10 cellular contexts compared by ENCODE assay signal in the genomic region with DNA sequence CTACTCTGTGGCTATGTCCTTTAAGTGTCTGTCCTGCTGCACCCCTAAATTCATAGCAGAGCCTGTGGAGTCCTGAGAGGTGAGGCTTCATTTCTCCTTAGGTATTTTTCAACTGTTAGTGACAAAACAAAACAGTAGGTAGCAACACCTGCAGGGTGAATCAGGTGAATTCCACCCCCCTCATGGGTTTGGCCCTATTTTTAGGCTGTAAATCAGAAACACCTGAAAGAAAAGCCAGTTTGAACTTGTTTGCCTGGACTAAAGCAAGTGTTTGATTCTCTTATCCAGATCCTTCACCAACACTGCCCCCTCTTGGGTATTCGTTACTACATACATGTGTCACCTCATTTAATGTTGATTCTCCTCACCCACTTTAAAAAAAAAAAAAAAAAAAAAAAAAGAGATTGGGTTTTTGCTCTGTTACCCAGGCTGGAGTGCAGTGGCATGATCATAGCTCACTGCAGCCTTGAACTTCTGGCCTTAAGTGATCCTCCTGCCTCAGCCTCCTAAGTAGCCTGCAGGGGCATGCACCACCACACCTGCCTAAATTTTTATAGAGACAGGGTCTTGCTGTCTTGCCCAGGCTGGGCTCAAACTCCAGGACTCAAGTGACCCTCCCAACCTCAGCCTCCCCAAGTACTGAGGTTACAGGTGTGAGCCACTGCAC. TPM values are rescaled to one million over a fixed set of nuclear protein-coding genes. Genes with fewer than 3 reads are reported as not detected.
DNase-seq lines count a peak whose midpoint lies in the region; ATAC-seq and TF ChIP-seq lines count a peak whose summit lies in the region.
"Had no signal": no experiment of that assay in that cellular context is flagged by ENCODE, and none has a peak within 500 bp of the region (broad histone marks: within the 10 kb centered on the region; RNA-seq: fewer than 3 reads in every experiment).

No MANE protein-coding gene starts in this region.

- no peak overlapping the region for H3K4me3 ChIP-seq in AG10803 (ENCODE audit: low read length)
- H3K4me3 ChIP-seq: skin epidermis had no signal

- H3K4me3 Mint-ChIP-seq in activated T-cell treated with anti-CD3 and anti-CD28 coated beads, Interleukin-2, amount 50 U/mL, for 4 hours: no peak overlapping the region
- H3K4me3 Mint-ChIP-seq in glutamatergic neuron (ENCODE audit: unreplicated experiment): no peak overlapping the region
- H3K4me3 Mint-ChIP-seq: IgD-negative memory B cell had no signal

- no peaks in the 10 kb centered on the region for H3K9me3 Mint-ChIP-seq in activated T-cell treated with anti-CD3 and anti-CD28 coated beads, Interleukin-2, amount 50 U/mL, for 4 hours
- H3K9me3 Mint-ChIP-seq in glutamatergic neuron (ENCODE audit: unreplicated experiment): no peaks in the 10 kb centered on the region
- H3K9me3 Mint-ChIP-seq: IgD-negative memory B cell had no signal

- peak; percentile 64 for ATAC-seq in HG03565 (IDR thresholded peaks at IDR 0.05; ENCODE audit: unreplicated experiment)
- ATAC-seq in activated T-cell treated with anti-CD3 and anti-CD28 coated beads, Interleukin-2, amount 50 U/mL, for 4 hours: peak; percentile 86 to 90
- no peak for ATAC-seq in HG02571 (IDR thresholded peaks at IDR 0.05; ENCODE audit: unreplicated experiment)

- TF ChIP-seq CTCF in AG10803 (conservative IDR thresholded peaks at IDR 0.05; ENCODE audit: low read length) (peak; percentile 70), GM12873 (IDR thresholded peaks at IDR 0.05; ENCODE audit: insufficient read depth, low read depth, low read length, missing control alignments) (peak; percentile 60), glutamatergic neuron (IDR thresholded peaks at IDR 0.05; ENCODE audit: partially characterized antibody, unreplicated experiment) (peak; percentile 30)

- H3K36me3 Mint-ChIP-seq in activated T-cell treated with anti-CD3 and anti-CD28 coated beads, Interleukin-2, amount 50 U/mL, for 4 hours (ENCODE audit: insufficient read depth): no peaks in the 10 kb centered on the region
- H3K36me3 Mint-ChIP-seq in glutamatergic neuron (ENCODE audit: unreplicated experiment): no peaks in the 10 kb centered on the region

- peaks cover 34% of the 10 kb centered on the region for H3K4me1 Mint-ChIP-seq in activated T-cell treated with anti-CD3 and anti-CD28 coated beads, Interleukin-2, amount 50 U/mL, for 4 hours (ENCODE audit: low read depth)
- no peaks in the 10 kb centered on the region for H3K4me1 Mint-ChIP-seq in glutamatergic neuron (ENCODE audit: low read depth, unreplicated experiment)

- DNase-seq in AG10803 (ENCODE audit: low read depth) (peak; percentile 82), NCI-H82 treated with DMSO at 0.1 percent for 48 hours (lab: John Stamatoyannopoulos, UW; ENCODE audit: unreplicated experiment) (peak; percentile 11), glutamatergic neuron (no peak)
- DNase-seq in activated T-cell treated with anti-CD3 and anti-CD28 coated beads, Interleukin-2, amount 50 U/mL, for 4 hours: peak; percentile 21
- peak; percentile 68 for DNase-seq in stimulated activated CD4-positive, alpha-beta T cell treated with anti-CD3 and anti-CD28 coated beads, Interleukin-4, amount 100 ng/mL, for 24 hours

- no peak overlapping the region for H3K27ac Mint-ChIP-seq in glutamatergic neuron (ENCODE audit: unreplicated experiment)
- H3K27ac Mint-ChIP-seq: IgD-negative memory B cell had no signal

- no peaks in the 10 kb centered on the region for H3K27me3 Mint-ChIP-seq in activated T-cell treated with anti-CD3 and anti-CD28 coated beads, Interleukin-2, amount 50 U/mL, for 4 hours (ENCODE audit: low read depth)
- no peaks in the 10 kb centered on the region for H3K27me3 Mint-ChIP-seq in glutamatergic neuron (ENCODE audit: unreplicated experiment)
- H3K27me3 Mint-ChIP-seq: IgD-negative memory B cell had no signal

RNA-seq across cellular contexts. Expression of a gene that starts 10.3 kb away (rescaled TPM):
- not detected for total RNA-seq in activated T-cell treated with anti-CD3 and anti-CD28 coated beads, Interleukin-2, amount 50 U/mL, for 4 hours
- not detected for total RNA-seq in glutamatergic neuron (ENCODE audit: unreplicated experiment)

RNA-seq across cellular contexts. Expression of a gene that starts 18.5 kb away (rescaled TPM):
- 1 to 10 TPM; 6.6 to 8.4 (median 6.7) TPM for total RNA-seq in activated T-cell treated with anti-CD3 and anti-CD28 coated beads, Interleukin-2, amount 50 U/mL, for 4 hours
- total RNA-seq in glutamatergic neuron (ENCODE audit: unreplicated experiment): 13.5 TPM
